Comparison of ENCODE assay signal across 9 cellular contexts in the genomic region with DNA sequence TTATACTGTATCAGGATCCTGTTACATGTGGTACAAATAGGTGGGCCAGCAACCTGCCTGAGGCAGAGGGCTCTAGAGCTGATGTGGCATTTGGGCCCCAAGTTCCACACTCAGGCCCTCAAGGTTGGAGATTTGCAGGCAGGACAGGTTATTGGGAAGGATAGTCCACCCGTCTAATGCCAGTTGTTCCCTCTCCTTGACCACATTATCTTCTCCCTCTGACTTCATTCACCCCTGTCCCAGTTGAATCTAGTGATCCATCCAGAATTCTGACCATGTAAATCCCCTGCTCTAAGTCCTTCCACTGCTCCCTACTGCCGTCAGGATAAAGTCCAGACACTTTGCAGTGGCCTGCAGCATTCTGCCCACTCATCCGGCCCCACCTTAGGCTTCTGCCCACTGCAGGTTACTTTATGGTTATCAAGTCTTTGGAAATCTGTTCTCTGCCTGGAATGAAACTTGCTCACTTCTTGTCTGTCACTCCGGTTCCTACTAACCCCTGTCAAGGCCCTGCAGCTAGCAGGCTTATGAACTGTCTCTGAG. TPM values are rescaled to one million over a fixed set of nuclear protein-coding genes. Genes with fewer than 3 reads are reported as not detected.
DNase-seq lines count a peak whose midpoint lies in the region; ATAC-seq lines count a peak whose summit lies in the region.
"Had no signal": no experiment of that assay in that cellular context is flagged by ENCODE, and none has a peak within 500 bp of the region (broad histone marks: within the 10 kb centered on the region; RNA-seq: fewer than 3 reads in every experiment).

No MANE protein-coding gene starts in this region.

- H3K27me3 ChIP-seq in subcutaneous abdominal adipose tissue (ENCODE audit: control insufficient read depth in 5 of 5, insufficient read depth in 4 of 5, low read length in 5 of 5), result no peaks in the 10 kb centered on the region

- no peak for DNase-seq in T-helper 2 cell treated with Interferon-gamma antibody and Interleukin-4, amounts not matched to agents 5 μg/mL and 100 μg/mL, for 36 hours (ENCODE audit: low spot score)
- DNase-seq in T-helper 2 cell (no peak), memory B cell (ENCODE audit: low spot score in 2 of 2) (no peak), NCI-H1694 treated with DMSO at 0.1 percent for 48 hours (lab: John Stamatoyannopoulos, UW) (no peak)
- DNase-seq in activated naive CD8-positive, alpha-beta T cell treated with anti-CD3 and anti-CD28 coated beads for 36 hours, result no peak

- H3K4me1 Mint-ChIP-seq in T-helper 2 cell treated with Interferon-gamma antibody and Interleukin-4, amounts not matched to agents 5 μg/mL and 100 μg/mL, for 36 hours (ENCODE audit: low read depth), result peaks cover 62% of the 10 kb centered on the region
- peaks cover 59% of the 10 kb centered on the region for H3K4me1 Mint-ChIP-seq in activated naive CD8-positive, alpha-beta T cell treated with anti-CD3 and anti-CD28 coated beads for 36 hours
- H3K4me1 Mint-ChIP-seq in memory B cell, result peaks cover 60% of the 10 kb centered on the region

- H3K4me1 ChIP-seq in subcutaneous abdominal adipose tissue (ENCODE audit: control insufficient read depth in 5 of 5, insufficient read depth in 5 of 5, low read length in 5 of 5), result peaks cover 19 to 81% (median 80%) of the 10 kb centered on the region in 5 donors

- no peaks in the 10 kb centered on the region for H3K9me3 ChIP-seq in subcutaneous abdominal adipose tissue (ENCODE audit: control insufficient read depth in 5 of 5, low read length in 5 of 5)
- H3K9me3 ChIP-seq: HAP-1 had no signal

- peak overlapping the region in 4 of 5 donors; percentile 1 to 85 (median 31) for H3K9ac ChIP-seq in subcutaneous abdominal adipose tissue (ENCODE audit: low read length in 5 of 5)

- ATAC-seq in memory B cell (ENCODE audit: low read depth) (no peak), HG02571 (IDR thresholded peaks at IDR 0.05; ENCODE audit: unreplicated experiment) (no peak), HG02938 (IDR thresholded peaks at IDR 0.05; ENCODE audit: unreplicated experiment) (no peak)

- H3K9me3 Mint-ChIP-seq in T-helper 2 cell treated with Interferon-gamma antibody and Interleukin-4, amounts not matched to agents 5 μg/mL and 100 μg/mL, for 36 hours, result no peaks in the 10 kb centered on the region
- no peaks in the 10 kb centered on the region for H3K9me3 Mint-ChIP-seq in activated naive CD8-positive, alpha-beta T cell treated with anti-CD3 and anti-CD28 coated beads for 36 hours
- H3K9me3 Mint-ChIP-seq in memory B cell, result no peaks in the 10 kb centered on the region

- H3K4me3 Mint-ChIP-seq in T-helper 2 cell treated with Interferon-gamma antibody and Interleukin-4, amounts not matched to agents 5 μg/mL and 100 μg/mL, for 36 hours, result no peak overlapping the region
- H3K4me3 Mint-ChIP-seq in activated naive CD8-positive, alpha-beta T cell treated with anti-CD3 and anti-CD28 coated beads for 36 hours, result no peak overlapping the region
- H3K4me3 Mint-ChIP-seq in memory B cell, result no peak overlapping the region

- H3K36me3 ChIP-seq in subcutaneous abdominal adipose tissue (ENCODE audit: control insufficient read depth in 5 of 5, insufficient read depth in 5 of 5, low read length in 5 of 5), result peaks cover 0 to 6% (median 2%) of the 10 kb centered on the region in 5 donors

- no peaks in the 10 kb centered on the region for H3K27me3 Mint-ChIP-seq in T-helper 2 cell treated with Interferon-gamma antibody and Interleukin-4, amounts not matched to agents 5 μg/mL and 100 μg/mL, for 36 hours (ENCODE audit: low read depth)
- H3K27me3 Mint-ChIP-seq in activated naive CD8-positive, alpha-beta T cell treated with anti-CD3 and anti-CD28 coated beads for 36 hours, result no peaks in the 10 kb centered on the region
- H3K27me3 Mint-ChIP-seq in memory B cell, result no peaks in the 10 kb centered on the region

- peaks cover 37% of the 10 kb centered on the region for H3K36me3 Mint-ChIP-seq in T-helper 2 cell treated with Interferon-gamma antibody and Interleukin-4, amounts not matched to agents 5 μg/mL and 100 μg/mL, for 36 hours (ENCODE audit: low read depth)
- H3K36me3 Mint-ChIP-seq in activated naive CD8-positive, alpha-beta T cell treated with anti-CD3 and anti-CD28 coated beads for 36 hours, result peaks cover 17% of the 10 kb centered on the region
- H3K36me3 Mint-ChIP-seq in memory B cell, result peaks cover 2% of the 10 kb centered on the region

- no peak overlapping the region for H3K4me3 ChIP-seq in subcutaneous abdominal adipose tissue (ENCODE audit: low read depth in 1 of 5, low read length in 5 of 5)
- H3K4me3 ChIP-seq: HAP-1 had no signal

- H3K27ac ChIP-seq in subcutaneous abdominal adipose tissue (ENCODE audit: low read depth, low read length), result peak overlapping the region; percentile 97

- peak overlapping the region; percentile 85 for H3K27ac Mint-ChIP-seq in T-helper 2 cell treated with Interferon-gamma antibody and Interleukin-4, amounts not matched to agents 5 μg/mL and 100 μg/mL, for 36 hours
- H3K27ac Mint-ChIP-seq in activated naive CD8-positive, alpha-beta T cell treated with anti-CD3 and anti-CD28 coated beads for 36 hours, result peak overlapping the region; percentile 96
- H3K27ac Mint-ChIP-seq in memory B cell, result peak overlapping the region; percentile 90

RNA-seq across cellular contexts. Expression of gene NFATC3, which starts 1.9 kb away (rescaled TPM):
- total RNA-seq in activated naive CD8-positive, alpha-beta T cell treated with anti-CD3 and anti-CD28 coated beads for 36 hours, result 10 to 100 TPM; 76.3 to 79.2 TPM
